In genomic region chr16:70780546-70780945, GRCh38 we compare ENCODE assay signal across 26 cellular contexts.
"Had no signal": no experiment of that assay in that cellular context is flagged by ENCODE, and none has a peak within 500 bp of the region (broad histone marks: within the 10 kb centered on the region; RNA-seq: fewer than 3 reads in every experiment).

No MANE protein-coding gene starts in this region.

- FAIRE-seq: islet of Langerhans, urothelium cell line had no signal

- H3K27me3 ChIP-seq: right atrium auricular region, right lobe of liver, stomach, testis, thyroid gland, transverse colon, upper lobe of left lung had no signal

- H3K27ac ChIP-seq: left ventricle myocardium inferior, parathyroid adenoma, right atrium auricular region, right lobe of liver, stomach, testis, thyroid gland, transverse colon, upper lobe of left lung had no signal

- H3K4me1 ChIP-seq: left ventricle myocardium inferior, right atrium auricular region, right lobe of liver, stomach, testis, thyroid gland, transverse colon had no signal

- ATAC-seq: mucosa of descending colon; naive thymus-derived CD4-positive, alpha-beta T cell; natural killer cell treated with Interleukin-12 subunit alpha and Interleukin-12 subunit beta and Interleukin-15 and Interleukin-18, amount 100 ng/mL, for 72 hours; stimulated activated naive B cell treated with anti-CD40 and anti-IgM and Interleukin-4, amounts not matched to agents 10 μg/mL and 1 μg/mL and 100 μg/mL, for 72 hours; stimulated activated naive CD8-positive, alpha-beta T cell treated with anti-CD3 and anti-CD28 coated beads, Interleukin-15, Interleukin-2, amounts not matched to agents 100 U/mL and 50 U/mL, for 24 hours had no signal

- H3K9ac ChIP-seq: parathyroid adenoma had no signal

- H3K4me3 ChIP-seq: left ventricle myocardium inferior, mucosa of descending colon, right atrium auricular region, right lobe of liver, smooth muscle cell, stomach, testis, thyroid gland, transverse colon, upper lobe of left lung had no signal

- H3K9me3 ChIP-seq: left ventricle myocardium inferior, mucosa of descending colon, right atrium auricular region, right lobe of liver, testis, thyroid gland, transverse colon, upper lobe of left lung had no signal

- DNase-seq: head of caudate nucleus; hypothalamus; immature natural killer cell; left ventricle myocardium inferior; midbrain; naive thymus-derived CD4-positive, alpha-beta T cell; nucleus accumbens; right lobe of liver; stimulated activated CD4-positive, alpha-beta T cell treated with anti-CD3 and anti-CD28 coated beads, Interleukin-12 subunit alpha, Interleukin-12 subunit beta, amount 100 ng/mL, for 4 hours; stimulated activated CD4-positive, alpha-beta T cell treated with anti-CD3 and anti-CD28 coated beads, Interleukin-15, amount 100 ng/mL, for 24 hours; stimulated activated CD4-positive, alpha-beta T cell treated with anti-CD3 and anti-CD28 coated beads, Interleukin-2, amount 100 ng/mL, for 24 hours; stimulated activated CD4-positive, alpha-beta T cell treated with anti-CD3 and anti-CD28 coated beads, Interleukin-4, amount 100 ng/mL, for 1 hour; stimulated activated naive B cell treated with anti-CD40 and anti-IgM and Interleukin-4, amounts not matched to agents 10 μg/mL and 1 μg/mL and 100 μg/mL, for 72 hours; stimulated activated naive CD8-positive, alpha-beta T cell treated with anti-CD3 and anti-CD28 coated beads, Interleukin-15, Interleukin-2, amounts not matched to agents 100 U/mL and 50 U/mL, for 24 hours; stomach; testis; thyroid gland; transverse colon had no signal

- H2AFZ ChIP-seq: parathyroid adenoma had no signal

- H3K4me2 ChIP-seq: smooth muscle cell had no signal
